In the genomic region with DNA sequence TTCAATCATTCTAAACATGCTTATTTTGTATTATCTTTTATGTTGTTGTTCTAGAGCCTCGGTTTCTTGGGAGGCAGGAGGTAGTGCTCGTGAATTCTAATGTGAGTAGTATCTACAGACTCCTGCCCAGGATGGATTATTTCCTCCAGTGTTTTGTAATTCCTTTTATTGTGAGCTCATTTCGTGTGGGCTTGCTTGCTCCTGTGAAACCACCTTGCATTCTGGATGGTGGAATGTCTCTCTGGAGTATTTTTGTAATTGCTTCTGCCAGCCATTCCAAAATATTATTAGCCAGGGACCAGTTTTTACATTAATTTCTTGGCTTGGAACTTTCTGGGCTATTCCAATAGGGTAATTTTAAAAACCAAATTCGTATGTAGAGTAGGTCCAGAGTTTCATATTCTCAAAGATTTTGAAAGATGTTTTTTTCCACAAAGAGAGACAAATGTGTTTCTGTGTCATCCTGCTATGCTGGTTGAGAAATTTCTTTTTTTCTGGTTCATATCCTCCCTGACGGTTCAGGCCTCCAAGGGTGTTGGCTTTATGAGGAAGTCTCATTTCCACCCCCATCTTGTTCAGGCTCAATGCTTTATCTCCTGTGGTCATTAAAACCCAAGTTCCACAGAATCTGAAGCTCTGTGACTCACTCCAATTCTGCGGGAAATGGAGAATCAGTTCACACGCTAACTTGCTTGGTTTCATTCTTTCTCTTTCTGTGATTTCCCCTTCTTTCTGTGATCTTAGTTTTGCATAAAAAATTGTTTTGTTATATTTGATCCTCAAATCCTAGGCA, we compare ENCODE assay signal across 10 cellular contexts. TPM values are rescaled to one million over a fixed set of nuclear protein-coding genes. Genes with fewer than 3 reads are reported as not detected.
DNase-seq lines count a peak whose midpoint lies in the region; ATAC-seq and TF ChIP-seq lines count a peak whose summit lies in the region.
"Had no signal": no experiment of that assay in that cellular context is flagged by ENCODE, and none has a peak within 500 bp of the region (broad histone marks: within the 10 kb centered on the region; RNA-seq: fewer than 3 reads in every experiment).

No MANE protein-coding gene starts in this region.

- H3K4me1 ChIP-seq in right atrium auricular region (peaks cover 0 to 12% of the 10 kb centered on the region in 2 donors), suprapubic skin (peaks cover 8% of the 10 kb centered on the region)

- H3K27ac Mint-ChIP-seq in activated naive CD4-positive, alpha-beta T cell treated with anti-CD3 and anti-CD28 coated beads for 36 hours: peak overlapping the region; percentile 20
- H3K27ac Mint-ChIP-seq in activated naive CD4-positive, alpha-beta T cell treated with anti-CD3 and anti-CD28 coated beads, Interleukin-2, amount 10 ng/mL, durations not matched to agents 7 days and 5 days: no peak overlapping the region
- peak overlapping the region; percentile 92 for H3K27ac Mint-ChIP-seq in activated T-cell treated with anti-CD3 and anti-CD28 coated beads, Interleukin-2, amount 50 U/mL, for 24 hours

- peak; percentile 47 for DNase-seq in activated naive CD4-positive, alpha-beta T cell treated with anti-CD3 and anti-CD28 coated beads for 36 hours
- no peak for DNase-seq in activated naive CD4-positive, alpha-beta T cell treated with anti-CD3 and anti-CD28 coated beads, Interleukin-2, amount 10 ng/mL, durations not matched to agents 7 days and 5 days
- DNase-seq in activated T-cell treated with anti-CD3 and anti-CD28 coated beads, Interleukin-2, amount 50 U/mL, for 24 hours: no peak
- DNase-seq in right atrium auricular region (ENCODE audit: low spot score): no peak
- DNase-seq in suprapubic skin (ENCODE audit: low spot score in 2 of 2): no peak
- DNase-seq: RPMI8226 had no signal

- no peaks in the 10 kb centered on the region for H3K9me3 Mint-ChIP-seq in activated naive CD4-positive, alpha-beta T cell treated with anti-CD3 and anti-CD28 coated beads for 36 hours
- no peaks in the 10 kb centered on the region for H3K9me3 Mint-ChIP-seq in activated naive CD4-positive, alpha-beta T cell treated with anti-CD3 and anti-CD28 coated beads, Interleukin-2, amount 10 ng/mL, durations not matched to agents 7 days and 5 days
- H3K9me3 Mint-ChIP-seq in activated T-cell treated with anti-CD3 and anti-CD28 coated beads, Interleukin-2, amount 50 U/mL, for 24 hours: no peaks in the 10 kb centered on the region

- H3K4me3 ChIP-seq in right atrium auricular region (peak overlapping the region in 1 of 2 donors; percentile 7), suprapubic skin (no peak overlapping the region)

- TF ChIP-seq CTCF in right atrium auricular region (IDR thresholded peaks at IDR 0.05) (no peak), suprapubic skin (IDR thresholded peaks at IDR 0.05) (no peak)

- peak overlapping the region; percentile 9 to 34 for H3K27ac ChIP-seq in right atrium auricular region
- peak overlapping the region; percentile 59 for H3K27ac ChIP-seq in suprapubic skin

- H3K27me3 Mint-ChIP-seq in activated naive CD4-positive, alpha-beta T cell treated with anti-CD3 and anti-CD28 coated beads for 36 hours (ENCODE audit: low read depth): no peaks in the 10 kb centered on the region
- peaks cover 3% of the 10 kb centered on the region for H3K27me3 Mint-ChIP-seq in activated naive CD4-positive, alpha-beta T cell treated with anti-CD3 and anti-CD28 coated beads, Interleukin-2, amount 10 ng/mL, durations not matched to agents 7 days and 5 days
- peaks cover 4% of the 10 kb centered on the region for H3K27me3 Mint-ChIP-seq in activated T-cell treated with anti-CD3 and anti-CD28 coated beads, Interleukin-2, amount 50 U/mL, for 24 hours

- H3K4me1 Mint-ChIP-seq in activated naive CD4-positive, alpha-beta T cell treated with anti-CD3 and anti-CD28 coated beads for 36 hours (ENCODE audit: low read depth): peaks cover 10% of the 10 kb centered on the region
- peaks cover 7% of the 10 kb centered on the region for H3K4me1 Mint-ChIP-seq in activated naive CD4-positive, alpha-beta T cell treated with anti-CD3 and anti-CD28 coated beads, Interleukin-2, amount 10 ng/mL, durations not matched to agents 7 days and 5 days
- H3K4me1 Mint-ChIP-seq in activated T-cell treated with anti-CD3 and anti-CD28 coated beads, Interleukin-2, amount 50 U/mL, for 24 hours (ENCODE audit: low read depth): peaks cover 39% of the 10 kb centered on the region

- WGBS in suprapubic skin: 57% methylated on average over 7 of the region's 7 CpGs

- H3K36me3 ChIP-seq in right atrium auricular region (no peaks in the 10 kb centered on the region), suprapubic skin (no peaks in the 10 kb centered on the region)

- H3K27me3 ChIP-seq in right atrium auricular region (no peaks in the 10 kb centered on the region), suprapubic skin (no peaks in the 10 kb centered on the region)

- intact Hi-C loops in activated naive CD4-positive, alpha-beta T cell treated with anti-CD3 and anti-CD28 coated beads for 36 hours (cut with micrococcal nuclease): loop anchor here (1.0 kb wide), 2 partner anchors 26 to 69 kb away; no protein-coding TSS in a partner anchor

- CTCF ChIA-PET in activated naive CD4-positive, alpha-beta T cell treated with anti-CD3 and anti-CD28 coated beads for 36 hours (lab: Charles Lee): no interaction called here
- CTCF ChIA-PET in activated naive CD4-positive, alpha-beta T cell treated with anti-CD3 and anti-CD28 coated beads, Interleukin-2, amount 10 ng/mL, durations not matched to agents 7 days and 5 days (lab: Charles Lee): interaction anchor here (0.9 kb wide), 1 partner anchor 20 kb away, joined by 3 read pairs; no protein-coding TSS in a partner anchor

- peaks cover 2% of the 10 kb centered on the region for H3K36me3 Mint-ChIP-seq in activated naive CD4-positive, alpha-beta T cell treated with anti-CD3 and anti-CD28 coated beads for 36 hours (ENCODE audit: low read depth)
- H3K36me3 Mint-ChIP-seq in activated naive CD4-positive, alpha-beta T cell treated with anti-CD3 and anti-CD28 coated beads, Interleukin-2, amount 10 ng/mL, durations not matched to agents 7 days and 5 days: no peaks in the 10 kb centered on the region
- peaks cover 7% of the 10 kb centered on the region for H3K36me3 Mint-ChIP-seq in activated T-cell treated with anti-CD3 and anti-CD28 coated beads, Interleukin-2, amount 50 U/mL, for 24 hours (ENCODE audit: low read depth)

- H3K4me3 Mint-ChIP-seq in activated naive CD4-positive, alpha-beta T cell treated with anti-CD3 and anti-CD28 coated beads for 36 hours: no peak overlapping the region
- no peak overlapping the region for H3K4me3 Mint-ChIP-seq in activated naive CD4-positive, alpha-beta T cell treated with anti-CD3 and anti-CD28 coated beads, Interleukin-2, amount 10 ng/mL, durations not matched to agents 7 days and 5 days
- peak overlapping the region; percentile 28 for H3K4me3 Mint-ChIP-seq in activated T-cell treated with anti-CD3 and anti-CD28 coated beads, Interleukin-2, amount 50 U/mL, for 24 hours

- H3K9me3 ChIP-seq in right atrium auricular region (no peaks in the 10 kb centered on the region), suprapubic skin (no peaks in the 10 kb centered on the region)

- TF ChIP-seq POLR2A in suprapubic skin (IDR thresholded peaks at IDR 0.05): no peak

- TF ChIP-seq EP300 in suprapubic skin (IDR thresholded peaks at IDR 0.05): no peak

- ATAC-seq in HG02938 (IDR thresholded peaks at IDR 0.05; ENCODE audit: unreplicated experiment) (no peak), GM18861 (IDR thresholded peaks at IDR 0.05; ENCODE audit: unreplicated experiment) (no peak), HG02759 (IDR thresholded peaks at IDR 0.05; ENCODE audit: unreplicated experiment) (no peak)
- ATAC-seq: esophagus mucosa had no signal

RNA-seq across cellular contexts. Expression of a gene that starts 41.7 kb away (rescaled TPM):
- under 1 TPM; 0.42 to 0.62 TPM for total RNA-seq in activated naive CD4-positive, alpha-beta T cell treated with anti-CD3 and anti-CD28 coated beads for 36 hours
- total RNA-seq in right atrium auricular region (100 to 1,000 TPM; 119 to 157 TPM), suprapubic skin (100 to 1,000 TPM in 1 of 4 donors, 10 to 100 TPM in 3; 53.6 to 116 (median 83.2) TPM)

Comparison
In these comparisons a context has a peak if more than half of its experiments do, and no peak if none do; other contexts are left out.
1. RNA of a gene that starts 41.7 kb away (total RNA-seq): 119 to 157 TPM in right atrium auricular region and 53.6 to 116 TPM in suprapubic skin; 0.42 to 0.62 TPM in activated naive CD4-positive, alpha-beta T cell treated with anti-CD3 and anti-CD28 coated beads for 36 hours; every median in the first group is over 10 times any median in the second.